In genomic region chr22:50727678-50728522, GRCh38 we compare ENCODE assay signal across 1 cellular context.
TF ChIP-seq lines count a peak whose summit lies in the region.

No MANE protein-coding gene starts in this region.

TF ChIP-seq in endothelial cell of umbilical vein, 7 proteins besides CTCF, POLR2A, EP300 and RAD21:
- TF ChIP-seq MYC (IDR thresholded peaks at IDR 0.05; ENCODE audit: low read depth, low read length) = no peak
- TF ChIP-seq POLR2AphosphoS5 (IDR thresholded peaks at IDR 0.05; ENCODE audit: insufficient read depth, low read depth, low read length) = peak; percentile 16
- no peak for TF ChIP-seq JUN (IDR thresholded peaks at IDR 0.05; ENCODE audit: borderline replicate concordance, insufficient read depth, insufficient read length, low read depth)
- TF ChIP-seq FOS (IDR thresholded peaks at IDR 0.05; ENCODE audit: borderline replicate concordance, insufficient read depth, low read length) = no peak
